Comparison of ENCODE assay signal across 24 cellular contexts in the genomic region with DNA sequence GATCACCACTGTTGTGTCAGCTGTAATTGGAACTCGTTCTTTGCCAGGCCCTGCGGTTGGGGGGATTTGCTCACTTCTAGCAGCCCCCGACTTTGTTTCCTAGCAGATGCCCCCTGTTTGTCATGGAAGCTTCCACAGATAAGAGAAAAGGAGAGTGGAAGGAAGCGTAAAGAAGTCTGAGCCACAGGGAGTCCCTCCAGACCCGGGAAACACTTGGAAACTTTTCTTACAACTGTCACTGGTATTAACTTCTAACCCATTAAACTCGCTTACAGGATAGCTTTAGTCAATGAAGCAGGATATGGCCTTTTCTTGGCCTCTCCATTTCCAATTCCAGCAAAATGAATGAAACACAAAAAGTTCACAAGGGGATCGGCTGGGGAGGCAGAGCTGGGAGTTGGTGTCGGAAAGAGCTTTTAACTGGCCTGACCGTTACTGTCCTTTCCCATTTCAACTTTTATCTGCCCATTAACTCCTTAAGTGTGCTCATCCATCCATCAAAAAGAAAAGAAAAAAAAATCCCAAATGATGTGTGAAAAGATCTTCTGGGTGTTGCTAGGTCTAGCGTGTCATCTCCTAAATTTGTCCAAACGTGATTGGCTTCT.
"Had no signal": no experiment of that assay in that cellular context is flagged by ENCODE, and none has a peak within 500 bp of the region (broad histone marks: within the 10 kb centered on the region; RNA-seq: fewer than 3 reads in every experiment).

No MANE protein-coding gene starts in this region.

- H3K36me3 ChIP-seq: MG63, SJSA1 had no signal

- H3K27ac ChIP-seq: SJSA1 had no signal

- H3K4me1 ChIP-seq: SJSA1 had no signal

- H3K4me3 ChIP-seq: MG63, SJSA1 had no signal

- ATAC-seq: HepG2, SK-N-SH treated with all-trans-retinoic acid at 6 μM for 48 hours had no signal

- H3K27me3 ChIP-seq: MG63, SJSA1 had no signal

- H3K9me3 ChIP-seq: MG63, SJSA1 had no signal

- DNase-seq: IMR-90, Karpas-422, KG1, MG63, NCI-H1092, NCI-H1105 treated with DMSO at 0.1 percent for 48 hours, NCI-H1417 treated with DMSO at 0.1 percent for 48 hours, NCI-H146, NCI-H1694 treated with DMSO at 0.1 percent for 48 hours, NCI-H1930, NCI-H2081, NCI-H2107, NCI-H226, NCI-H446, NCI-H510A, NCI-H524 treated with DMSO at 0.1 percent for 48 hours, NCI-H69, NCI-H774, Right ventricle myocardium superior, RPMI8226, SIG-M5 had no signal
